ENCODE assay signal across 13 cellular contexts in the genomic region with DNA sequence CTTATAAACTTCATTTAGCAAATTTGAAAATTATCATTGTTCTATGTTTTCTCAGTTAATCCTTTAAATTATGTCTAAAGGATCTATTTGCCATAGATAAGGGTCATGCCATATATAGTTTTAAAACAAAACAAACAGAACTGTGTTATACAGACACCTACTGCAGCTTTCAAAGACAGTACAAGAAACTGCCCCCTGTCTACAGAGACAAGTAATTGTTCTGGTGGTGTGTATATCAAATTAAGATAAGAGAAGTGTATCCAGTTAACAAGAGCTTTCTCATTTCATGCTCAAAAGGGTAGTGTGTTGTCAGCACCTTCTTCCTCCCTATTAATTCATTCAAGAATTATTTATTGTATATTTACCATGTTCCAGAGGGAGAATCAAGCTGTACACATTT.
A peak's percentile ranks its signal among the peaks of the same experiment; 100 is the strongest.
DNase-seq lines count a peak whose midpoint lies in the region; ATAC-seq and TF ChIP-seq lines count a peak whose summit lies in the region.
"Had no signal": no experiment of that assay in that cellular context is flagged by ENCODE, and none has a peak within 500 bp of the region (broad histone marks: within the 10 kb centered on the region; RNA-seq: fewer than 3 reads in every experiment).

No MANE protein-coding gene starts in this region.

- no peak for TF ChIP-seq POLR2A in right lobe of liver (IDR thresholded peaks at IDR 0.05)

- H3K36me3 ChIP-seq in ACC112 (ENCODE audit: insufficient read depth, low read length) (no peaks in the 10 kb centered on the region), GM23248 (ENCODE audit: low read depth) (no peaks in the 10 kb centered on the region), right lobe of liver (no peaks in the 10 kb centered on the region)

- H3K9me3 ChIP-seq in GM23248 (ENCODE audit: low read depth): no peaks in the 10 kb centered on the region
- no peaks in the 10 kb centered on the region for H3K9me3 ChIP-seq in right lobe of liver

- DNase-seq in GM23248: peak; percentile 63
- peak; percentile 11 for DNase-seq in SK-N-DZ (ENCODE audit: low spot score)
- DNase-seq in foreskin fibroblast: peak in 1 of 2 donors; percentile 29
- no peak for DNase-seq in SW480 (ENCODE audit: low spot score)
- no peak for DNase-seq in right lobe of liver
- DNase-seq in LoVo (ENCODE audit: low spot score): no peak
- DNase-seq: activated B cell treated with CpG ODN at 0.5 μM for 24 hours; activated effector memory CD4-positive, alpha-beta T cell treated with Interleukin-2 at 50 U/mL for 16 hours; CD4-positive, CD25-positive, alpha-beta regulatory T cell; left cardiac atrium had no signal

- H3K4me1 ChIP-seq in ACC112 (ENCODE audit: control insufficient read depth, insufficient read depth, low read length, unreplicated experiment): peaks cover 6% of the 10 kb centered on the region
- peaks cover 13% of the 10 kb centered on the region for H3K4me1 ChIP-seq in GM23248 (ENCODE audit: insufficient read depth)
- no peaks in the 10 kb centered on the region for H3K4me1 ChIP-seq in right lobe of liver

- H3K27me3 ChIP-seq in ACC112 (ENCODE audit: insufficient read depth, low read length) (no peaks in the 10 kb centered on the region), GM23248 (replicated peaks; ENCODE audit: insufficient read depth) (no peaks in the 10 kb centered on the region), right lobe of liver (peaks cover 0 to 5% of the 10 kb centered on the region in 2 donors)

- H3K4me3 ChIP-seq in ACC112 (ENCODE audit: low read depth, low read length) (no peak overlapping the region), GM23248 (no peak overlapping the region), foreskin fibroblast (ENCODE audit: low read depth in 1 of 2, low read length in 2 of 2) (no peak overlapping the region), right lobe of liver (no peak overlapping the region)

- H3K9ac ChIP-seq in GM23248: no peak overlapping the region

- peaks cover 4% of the 10 kb centered on the region; the same call in 1 of the 2 replicates for H3F3A ChIP-seq in GM23248 (ENCODE audit: insufficient read depth)

- H2AFZ ChIP-seq in ACC112 (ENCODE audit: low read length, unreplicated experiment) (peak overlapping the region; percentile 17), GM23248 (no peak overlapping the region; the same call in 1 of the 2 replicates)

- no peak for ATAC-seq in GM19463 (IDR thresholded peaks at IDR 0.05; ENCODE audit: unreplicated experiment)
- no peak for ATAC-seq in right lobe of liver
- ATAC-seq: left cardiac atrium, Panc1 had no signal

- no peaks in the 10 kb centered on the region for H4K20me1 ChIP-seq in GM23248 (ENCODE audit: insufficient read depth)

- TF ChIP-seq CTCF in foreskin fibroblast (IDR thresholded peaks at IDR 0.05; ENCODE audit: low read depth, low read length): peak; percentile 30
- TF ChIP-seq CTCF in right lobe of liver (IDR thresholded peaks at IDR 0.05): no peak

- intact Hi-C loops in right lobe of liver (cut with DNase I): no loop called here

- no peaks in the 10 kb centered on the region for H3K9me2 ChIP-seq in GM23248 (ENCODE audit: insufficient read depth)

- H3K79me2 ChIP-seq in ACC112 (ENCODE audit: control insufficient read depth, insufficient read depth, low read length, unreplicated experiment): no peaks in the 10 kb centered on the region
- no peaks in the 10 kb centered on the region for H3K79me2 ChIP-seq in GM23248 (ENCODE audit: insufficient read depth)

- no peak overlapping the region for H3K4me2 ChIP-seq in GM23248 (ENCODE audit: unreplicated experiment)

- in situ Hi-C loops in GM23248 (cut with MboI): loop anchor here (5.0 kb wide), 2 partner anchors 146 to 346 kb away; no protein-coding TSS in a partner anchor

- H3K27ac ChIP-seq in ACC112 (ENCODE audit: low read depth, low read length) (no peak overlapping the region), GM23248 (no peak overlapping the region), right lobe of liver (no peak overlapping the region)

Comparison
In these comparisons a context has a peak if more than half of its experiments do, and no peak if none do; other contexts are left out.
1. DNase-seq: peak in GM23248 (single experiment) and SK-N-DZ (single experiment); none in SW480 (single experiment), right lobe of liver (0 of 3) and LoVo (single experiment).